ENCODE assay signal across 17 cellular contexts in the genomic region with DNA sequence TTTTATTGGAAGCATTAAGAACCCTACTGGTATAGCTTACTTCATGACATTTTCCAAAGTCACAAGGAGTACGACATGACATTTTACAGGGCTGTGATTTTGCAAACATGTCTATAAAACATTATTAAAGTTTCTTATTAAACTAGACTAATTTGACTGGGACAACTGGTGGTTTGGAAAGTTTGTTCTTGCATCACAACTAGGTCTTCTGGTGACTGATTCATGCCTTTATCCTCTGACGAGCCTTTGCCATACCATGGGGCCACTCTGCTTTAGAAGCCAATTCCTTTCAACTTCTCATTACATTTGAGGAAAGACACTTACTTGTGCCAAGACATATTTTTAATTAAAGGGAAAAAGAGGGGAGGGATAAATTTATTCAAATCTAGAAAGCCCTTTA.
"Had no signal": no experiment of that assay in that cellular context is flagged by ENCODE, and none has a peak within 500 bp of the region (broad histone marks: within the 10 kb centered on the region; RNA-seq: fewer than 3 reads in every experiment).

No MANE protein-coding gene starts in this region.

- H3K4me3 ChIP-seq: body of pancreas, coronary artery, left lung, tibial nerve had no signal

- DNase-seq: activated CD4-positive, alpha-beta memory T cell treated with anti-CD3 and anti-CD28 coated beads for 36 hours; activated CD4-positive, alpha-beta T cell treated with anti-CD3 and anti-CD28 coated beads for 36 hours; activated naive CD4-positive, alpha-beta T cell; activated naive CD8-positive, alpha-beta T cell treated with anti-CD3 and anti-CD28 coated beads for 36 hours; activated T-cell treated with anti-CD3 and anti-CD28 coated beads, Interleukin-2, amount 50 U/mL, for 1 hour; amygdala; body of pancreas; central memory CD4-positive, alpha-beta T cell; foreskin keratinocyte; kidney; left lung; stimulated activated CD4-positive, alpha-beta T cell treated with anti-CD3 and anti-CD28 coated beads, Interleukin-2, amount 100 ng/mL, for 24 hours; stimulated activated naive CD4-positive, alpha-beta T cell treated with Interleukin-2 at 50 U/mL for 16 hours; SW 1271; T-helper 2 cell had no signal

- H3K36me3 ChIP-seq: left lung, tibial nerve had no signal

- H3K27me3 ChIP-seq: body of pancreas, left lung, tibial nerve had no signal
